13 cellular contexts compared by ENCODE assay signal in the genomic region with DNA sequence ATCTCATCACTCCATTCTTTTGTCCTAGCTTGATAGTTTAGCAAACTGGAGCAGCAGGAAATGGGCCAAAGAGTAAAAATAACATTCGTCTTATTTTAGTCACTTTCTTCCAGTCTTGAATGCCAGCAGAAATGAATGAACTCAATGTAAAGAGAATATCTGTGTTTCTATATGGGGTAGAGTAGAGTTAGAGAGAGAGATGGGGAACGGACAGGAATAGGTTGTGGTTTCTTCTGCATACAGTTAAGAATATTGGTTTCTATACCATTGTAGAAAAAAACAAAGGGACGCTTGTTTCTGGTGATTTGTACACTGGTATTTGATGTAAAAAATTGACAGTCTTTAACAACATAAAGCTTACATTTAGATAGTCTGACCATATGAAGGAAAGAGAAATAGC. TPM values are rescaled to one million over a fixed set of nuclear protein-coding genes. Genes with fewer than 3 reads are reported as not detected.
DNase-seq lines count a peak whose midpoint lies in the region; ATAC-seq and TF ChIP-seq lines count a peak whose summit lies in the region.
"Had no signal": no experiment of that assay in that cellular context is flagged by ENCODE, and none has a peak within 500 bp of the region (broad histone marks: within the 10 kb centered on the region; RNA-seq: fewer than 3 reads in every experiment).

No MANE protein-coding gene starts in this region.

- TF ChIP-seq POLR2A in spleen (IDR thresholded peaks at IDR 0.05) = no peak

- H3K4me3 Mint-ChIP-seq in activated CD8-positive, alpha-beta memory T cell treated with anti-CD3 and anti-CD28 coated beads, Interleukin-2, amount 10 ng/mL, durations not matched to agents 7 days and 5 days = peak overlapping the region; percentile 69

- H3K9ac ChIP-seq in OCI-LY1 (ENCODE audit: low read length) = no peak overlapping the region

- H3K4me2 ChIP-seq in OCI-LY1 (ENCODE audit: low read length) (no peak overlapping the region), hepatocyte (no peak overlapping the region)

- CTCF ChIA-PET in activated CD8-positive, alpha-beta memory T cell treated with anti-CD3 and anti-CD28 coated beads, Interleukin-2, amount 10 ng/mL, durations not matched to agents 7 days and 5 days (lab: Charles Lee) = interaction anchor here (0.8 to 1.7 kb wide), 3 partner anchors 11 to 72 kb away, joined by 3 to 4 read pairs (median 4); no protein-coding TSS in a partner anchor

- peak; percentile 15 for ATAC-seq in activated CD8-positive, alpha-beta memory T cell treated with anti-CD3 and anti-CD28 coated beads, Interleukin-2, amount 10 ng/mL, durations not matched to agents 7 days and 5 days
- ATAC-seq in HG02642 (IDR thresholded peaks at IDR 0.05; ENCODE audit: poor library complexity, unreplicated experiment) = peak; percentile 61

- H3K9me2 ChIP-seq in OCI-LY1 (ENCODE audit: low read depth, low read length) = no peaks in the 10 kb centered on the region
- H3K9me2 ChIP-seq in hepatocyte (replicated peaks; ENCODE audit: insufficient read depth) = no peaks in the 10 kb centered on the region

- H3K9me3 ChIP-seq in OCI-LY1 (ENCODE audit: low read length) = no peaks in the 10 kb centered on the region
- no peaks in the 10 kb centered on the region for H3K9me3 ChIP-seq in spleen
- H3K9me3 ChIP-seq in hepatocyte (ENCODE audit: low read depth) = no peaks in the 10 kb centered on the region

- intact Hi-C loops in spleen (cut with DNase I; ENCODE audit: low total_unique reads) = no loop called here

- TF ChIP-seq CTCF in OCI-LY1 (IDR thresholded peaks at IDR 0.05; ENCODE audit: low read length) (no peak), spleen (IDR thresholded peaks at IDR 0.05 in 8 of 11, conservative IDR thresholded peaks at IDR 0.05 in 3 of 11) (no peak), hepatocyte (IDR thresholded peaks at IDR 0.05; ENCODE audit: poor library complexity) (no peak)

- peaks cover 64% of the 10 kb centered on the region for H3K4me1 Mint-ChIP-seq in activated CD8-positive, alpha-beta memory T cell treated with anti-CD3 and anti-CD28 coated beads, Interleukin-2, amount 10 ng/mL, durations not matched to agents 7 days and 5 days

- H3K36me3 ChIP-seq in OCI-LY1 (ENCODE audit: insufficient read depth, low read length) (no peaks in the 10 kb centered on the region), spleen (no peaks in the 10 kb centered on the region), hepatocyte (replicated peaks; ENCODE audit: insufficient read depth, low read depth) (no peaks in the 10 kb centered on the region)

- H3K79me2 ChIP-seq in OCI-LY1 (ENCODE audit: insufficient read depth, low read length) = peaks cover 3% of the 10 kb centered on the region; the same call in 1 of the 2 replicates
- H3K79me2 ChIP-seq in hepatocyte = no peaks in the 10 kb centered on the region

- H3K27me3 ChIP-seq in OCI-LY1 (ENCODE audit: insufficient read depth, low read length) (no peaks in the 10 kb centered on the region), spleen (replicated peaks in 1 of 7) (no peaks in the 10 kb centered on the region), hepatocyte (no peaks in the 10 kb centered on the region)

- no peak for DNase-seq in activated CD8-positive, alpha-beta memory T cell treated with anti-CD3 and anti-CD28 coated beads, Interleukin-2, amount 10 ng/mL, durations not matched to agents 7 days and 5 days
- no peak for DNase-seq in activated CD8-positive, alpha-beta memory T cell treated with anti-CD3 and anti-CD28 coated beads for 24 hours
- DNase-seq in spleen (no peak), NCI-H748 (lab: John Stamatoyannopoulos, UW; ENCODE audit: unreplicated experiment) (no peak), hepatocyte (ENCODE audit: low spot score) (no peak)
- no peak for DNase-seq in activated CD8-positive, alpha-beta memory T cell treated with anti-CD3 and anti-CD28 coated beads, Interleukin-2, amount 50 U/mL, for 4 hours
- DNase-seq: MV-4-11; NCI-H510A treated with DMSO at 0.1 percent for 48 hours; occipital lobe; stimulated activated CD4-positive, alpha-beta T cell treated with anti-CD3 and anti-CD28 coated beads, Interleukin-1b, Interleukin-23, amount 100 ng/mL, for 48 hours; substantia nigra had no signal

- H3K27ac ChIP-seq in OCI-LY1 (ENCODE audit: low read depth, low read length, poor library complexity, severe bottlenecking) = peak overlapping the region; percentile 14
- H3K27ac ChIP-seq in spleen = peak overlapping the region in 6 of 8 donors; percentile 2 to 78 (median 72)
- H3K27ac ChIP-seq in hepatocyte = no peak overlapping the region

- peak overlapping the region; percentile 85 for H3K27ac Mint-ChIP-seq in activated CD8-positive, alpha-beta memory T cell treated with anti-CD3 and anti-CD28 coated beads, Interleukin-2, amount 10 ng/mL, durations not matched to agents 7 days and 5 days

- H3K27me3 Mint-ChIP-seq in activated CD8-positive, alpha-beta memory T cell treated with anti-CD3 and anti-CD28 coated beads, Interleukin-2, amount 10 ng/mL, durations not matched to agents 7 days and 5 days = no peaks in the 10 kb centered on the region

- no peaks in the 10 kb centered on the region for H4K20me1 ChIP-seq in OCI-LY1 (ENCODE audit: insufficient read depth, low read length)
- H4K20me1 ChIP-seq in hepatocyte (ENCODE audit: insufficient read depth, poor library complexity, severe bottlenecking) = no peaks in the 10 kb centered on the region

- no peaks in the 10 kb centered on the region for H3K9me3 Mint-ChIP-seq in activated CD8-positive, alpha-beta memory T cell treated with anti-CD3 and anti-CD28 coated beads, Interleukin-2, amount 10 ng/mL, durations not matched to agents 7 days and 5 days (ENCODE audit: low read depth)

- peaks cover 61% of the 10 kb centered on the region for H3K36me3 Mint-ChIP-seq in activated CD8-positive, alpha-beta memory T cell treated with anti-CD3 and anti-CD28 coated beads, Interleukin-2, amount 10 ng/mL, durations not matched to agents 7 days and 5 days

- H3K4me1 ChIP-seq in OCI-LY1 (ENCODE audit: insufficient read depth, low read length, severe bottlenecking) (peaks cover 18% of the 10 kb centered on the region), spleen (peaks cover 0 to 62% (median 9%) of the 10 kb centered on the region in 6 donors), hepatocyte (ENCODE audit: insufficient read depth) (no peaks in the 10 kb centered on the region)

- H3F3A ChIP-seq in OCI-LY1 (ENCODE audit: insufficient read depth, low read length) = no peaks in the 10 kb centered on the region

- 28 to 47% (median 35%) methylated on average over 3 of the region's 3 CpGs for WGBS in spleen, 5 donors
- WGBS in hepatocyte (ENCODE audit: low lambda C conversion rate, missing lambda C conversion rate) = 77% methylated on average over 3 of the region's 3 CpGs

- no peak overlapping the region for H3K4me3 ChIP-seq in OCI-LY1 (ENCODE audit: low read depth, low read length, poor library complexity, severe bottlenecking)
- H3K4me3 ChIP-seq in spleen = peak overlapping the region in 1 of 8 donors; percentile 21
- no peak overlapping the region for H3K4me3 ChIP-seq in hepatocyte

- H2AFZ ChIP-seq in OCI-LY1 (ENCODE audit: low read length) (no peak overlapping the region), hepatocyte (no peak overlapping the region)

RNA-seq across cellular contexts. Expression of a gene that starts 8.9 kb away (rescaled TPM):
- total RNA-seq in activated CD8-positive, alpha-beta memory T cell treated with anti-CD3 and anti-CD28 coated beads, Interleukin-2, amount 10 ng/mL, durations not matched to agents 7 days and 5 days = 10 to 100 TPM; 48.0 to 76.9 TPM
- 10 to 100 TPM; 18.2 to 47.9 (median 23.3) TPM for total RNA-seq in spleen
- polyA plus RNA-seq in spleen = 1 to 10 TPM; 3.6 to 4.7 (median 3.9) TPM
- total RNA-seq in hepatocyte = not detected in 2 replicates
- polyA plus RNA-seq in hepatocyte = not detected in 2 replicates
- total RNA-seq: occipital lobe had no signal

Comparison
In these comparisons a context has a peak if more than half of its experiments do, and no peak if none do; other contexts are left out.
1. RNA of a gene that starts 8.9 kb away (total RNA-seq): 48.0 to 76.9 TPM in activated CD8-positive, alpha-beta memory T cell treated with anti-CD3 and anti-CD28 coated beads, Interleukin-2, amount 10 ng/mL, durations not matched to agents 7 days and 5 days and 18.2 to 47.9 TPM in spleen; not detected in hepatocyte; every median in the first group is over 10 times any median in the second.